In the genomic region with DNA sequence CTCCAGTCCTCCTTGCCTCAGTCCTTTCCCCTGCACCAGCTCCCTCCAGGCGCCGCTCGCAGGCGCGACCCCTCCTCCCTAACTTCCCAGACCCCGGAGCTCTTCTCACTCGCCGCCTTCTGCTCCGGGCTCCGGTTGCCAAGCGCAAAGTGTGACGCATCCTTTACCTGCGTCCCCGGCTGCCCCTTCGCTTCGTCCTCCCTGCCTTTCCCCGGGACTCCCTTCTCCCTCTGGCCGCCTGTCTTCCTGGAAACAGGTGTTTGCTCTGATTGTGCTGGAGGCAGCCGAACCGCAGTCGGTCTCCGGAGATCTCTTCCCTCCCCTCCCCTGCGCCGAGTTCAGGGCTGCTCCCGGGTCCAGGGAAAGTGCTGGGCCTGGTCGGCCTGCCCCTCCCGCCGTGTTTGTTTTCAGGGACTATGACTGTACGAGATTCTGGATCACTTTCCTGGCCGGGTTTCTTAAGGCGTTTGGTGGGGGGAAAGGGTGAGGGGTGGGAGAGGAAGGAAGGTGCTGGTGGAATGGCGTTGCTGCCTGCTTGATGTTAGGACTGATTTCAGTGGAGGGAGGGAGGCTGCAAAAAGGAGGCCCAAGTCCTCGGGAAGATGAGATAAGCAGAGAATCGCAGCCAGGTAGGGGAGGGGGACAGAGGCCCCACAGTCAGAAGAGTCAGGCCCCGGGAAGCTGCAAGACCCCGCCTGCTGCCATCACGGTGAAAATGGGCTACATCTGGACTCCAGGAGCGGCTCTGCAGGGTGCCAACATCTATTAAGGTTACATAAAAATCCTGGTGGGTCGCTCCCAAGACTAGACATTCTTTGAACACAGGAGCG, we compare ENCODE assay signal across 1 cellular context.
TF ChIP-seq lines count a peak whose summit lies in the region.

No MANE protein-coding gene starts in this region.

TF ChIP-seq in H1, 55 proteins besides CTCF, POLR2A, EP300 and RAD21:
- TF ChIP-seq, protein P1, sequence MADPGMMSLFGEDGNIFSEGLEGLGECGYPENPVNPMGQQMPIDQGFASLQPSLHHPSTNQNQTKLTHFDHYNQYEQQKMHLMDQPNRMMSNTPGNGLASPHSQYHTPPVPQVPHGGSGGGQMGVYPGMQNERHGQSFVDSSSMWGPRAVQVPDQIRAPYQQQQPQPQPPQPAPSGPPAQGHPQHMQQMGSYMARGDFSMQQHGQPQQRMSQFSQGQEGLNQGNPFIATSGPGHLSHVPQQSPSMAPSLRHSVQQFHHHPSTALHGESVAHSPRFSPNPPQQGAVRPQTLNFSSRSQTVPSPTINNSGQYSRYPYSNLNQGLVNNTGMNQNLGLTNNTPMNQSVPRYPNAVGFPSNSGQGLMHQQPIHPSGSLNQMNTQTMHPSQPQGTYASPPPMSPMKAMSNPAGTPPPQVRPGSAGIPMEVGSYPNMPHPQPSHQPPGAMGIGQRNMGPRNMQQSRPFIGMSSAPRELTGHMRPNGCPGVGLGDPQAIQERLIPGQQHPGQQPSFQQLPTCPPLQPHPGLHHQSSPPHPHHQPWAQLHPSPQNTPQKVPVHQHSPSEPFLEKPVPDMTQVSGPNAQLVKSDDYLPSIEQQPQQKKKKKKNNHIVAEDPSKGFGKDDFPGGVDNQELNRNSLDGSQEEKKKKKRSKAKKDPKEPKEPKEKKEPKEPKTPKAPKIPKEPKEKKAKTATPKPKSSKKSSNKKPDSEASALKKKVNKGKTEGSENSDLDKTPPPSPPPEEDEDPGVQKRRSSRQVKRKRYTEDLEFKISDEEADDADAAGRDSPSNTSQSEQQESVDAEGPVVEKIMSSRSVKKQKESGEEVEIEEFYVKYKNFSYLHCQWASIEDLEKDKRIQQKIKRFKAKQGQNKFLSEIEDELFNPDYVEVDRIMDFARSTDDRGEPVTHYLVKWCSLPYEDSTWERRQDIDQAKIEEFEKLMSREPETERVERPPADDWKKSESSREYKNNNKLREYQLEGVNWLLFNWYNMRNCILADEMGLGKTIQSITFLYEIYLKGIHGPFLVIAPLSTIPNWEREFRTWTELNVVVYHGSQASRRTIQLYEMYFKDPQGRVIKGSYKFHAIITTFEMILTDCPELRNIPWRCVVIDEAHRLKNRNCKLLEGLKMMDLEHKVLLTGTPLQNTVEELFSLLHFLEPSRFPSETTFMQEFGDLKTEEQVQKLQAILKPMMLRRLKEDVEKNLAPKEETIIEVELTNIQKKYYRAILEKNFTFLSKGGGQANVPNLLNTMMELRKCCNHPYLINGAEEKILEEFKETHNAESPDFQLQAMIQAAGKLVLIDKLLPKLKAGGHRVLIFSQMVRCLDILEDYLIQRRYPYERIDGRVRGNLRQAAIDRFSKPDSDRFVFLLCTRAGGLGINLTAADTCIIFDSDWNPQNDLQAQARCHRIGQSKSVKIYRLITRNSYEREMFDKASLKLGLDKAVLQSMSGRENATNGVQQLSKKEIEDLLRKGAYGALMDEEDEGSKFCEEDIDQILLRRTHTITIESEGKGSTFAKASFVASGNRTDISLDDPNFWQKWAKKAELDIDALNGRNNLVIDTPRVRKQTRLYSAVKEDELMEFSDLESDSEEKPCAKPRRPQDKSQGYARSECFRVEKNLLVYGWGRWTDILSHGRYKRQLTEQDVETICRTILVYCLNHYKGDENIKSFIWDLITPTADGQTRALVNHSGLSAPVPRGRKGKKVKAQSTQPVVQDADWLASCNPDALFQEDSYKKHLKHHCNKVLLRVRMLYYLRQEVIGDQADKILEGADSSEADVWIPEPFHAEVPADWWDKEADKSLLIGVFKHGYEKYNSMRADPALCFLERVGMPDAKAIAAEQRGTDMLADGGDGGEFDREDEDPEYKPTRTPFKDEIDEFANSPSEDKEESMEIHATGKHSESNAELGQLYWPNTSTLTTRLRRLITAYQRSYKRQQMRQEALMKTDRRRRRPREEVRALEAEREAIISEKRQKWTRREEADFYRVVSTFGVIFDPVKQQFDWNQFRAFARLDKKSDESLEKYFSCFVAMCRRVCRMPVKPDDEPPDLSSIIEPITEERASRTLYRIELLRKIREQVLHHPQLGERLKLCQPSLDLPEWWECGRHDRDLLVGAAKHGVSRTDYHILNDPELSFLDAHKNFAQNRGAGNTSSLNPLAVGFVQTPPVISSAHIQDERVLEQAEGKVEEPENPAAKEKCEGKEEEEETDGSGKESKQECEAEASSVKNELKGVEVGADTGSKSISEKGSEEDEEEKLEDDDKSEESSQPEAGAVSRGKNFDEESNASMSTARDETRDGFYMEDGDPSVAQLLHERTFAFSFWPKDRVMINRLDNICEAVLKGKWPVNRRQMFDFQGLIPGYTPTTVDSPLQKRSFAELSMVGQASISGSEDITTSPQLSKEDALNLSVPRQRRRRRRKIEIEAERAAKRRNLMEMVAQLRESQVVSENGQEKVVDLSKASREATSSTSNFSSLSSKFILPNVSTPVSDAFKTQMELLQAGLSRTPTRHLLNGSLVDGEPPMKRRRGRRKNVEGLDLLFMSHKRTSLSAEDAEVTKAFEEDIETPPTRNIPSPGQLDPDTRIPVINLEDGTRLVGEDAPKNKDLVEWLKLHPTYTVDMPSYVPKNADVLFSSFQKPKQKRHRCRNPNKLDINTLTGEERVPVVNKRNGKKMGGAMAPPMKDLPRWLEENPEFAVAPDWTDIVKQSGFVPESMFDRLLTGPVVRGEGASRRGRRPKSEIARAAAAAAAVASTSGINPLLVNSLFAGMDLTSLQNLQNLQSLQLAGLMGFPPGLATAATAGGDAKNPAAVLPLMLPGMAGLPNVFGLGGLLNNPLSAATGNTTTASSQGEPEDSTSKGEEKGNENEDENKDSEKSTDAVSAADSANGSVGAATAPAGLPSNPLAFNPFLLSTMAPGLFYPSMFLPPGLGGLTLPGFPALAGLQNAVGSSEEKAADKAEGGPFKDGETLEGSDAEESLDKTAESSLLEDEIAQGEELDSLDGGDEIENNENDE (IDR thresholded peaks at IDR 0.05; ENCODE audit: insufficient replicate concordance, low read length) = no peak
- TF ChIP-seq NRF1 (IDR thresholded peaks at IDR 0.05; ENCODE audit: low read depth, low read length) = no peak
- 0 out of 2 replicates have a peak, but pooled peaks have one; percentile 12 for TF ChIP-seq TBP (IDR thresholded peaks at IDR 0.05; ENCODE audit: low read depth, low read length)
- no peak for TF ChIP-seq EGR1 (IDR thresholded peaks at IDR 0.05; ENCODE audit: borderline replicate concordance, low read depth, low read length)
- no peak for TF ChIP-seq GTF2F1 (IDR thresholded peaks at IDR 0.05; ENCODE audit: borderline replicate concordance, low read depth, low read length)
- TF ChIP-seq JUN (IDR thresholded peaks at IDR 0.05; ENCODE audit: low read depth, low read length) = no peak
- TF ChIP-seq, protein P2, sequence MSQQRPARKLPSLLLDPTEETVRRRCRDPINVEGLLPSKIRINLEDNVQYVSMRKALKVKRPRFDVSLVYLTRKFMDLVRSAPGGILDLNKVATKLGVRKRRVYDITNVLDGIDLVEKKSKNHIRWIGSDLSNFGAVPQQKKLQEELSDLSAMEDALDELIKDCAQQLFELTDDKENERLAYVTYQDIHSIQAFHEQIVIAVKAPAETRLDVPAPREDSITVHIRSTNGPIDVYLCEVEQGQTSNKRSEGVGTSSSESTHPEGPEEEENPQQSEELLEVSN (IDR thresholded peaks at IDR 0.05) = no peak
- no peak for TF ChIP-seq SRF (IDR thresholded peaks at IDR 0.05; ENCODE audit: low read depth, low read length)
- TF ChIP-seq SP1 (IDR thresholded peaks at IDR 0.05; ENCODE audit: low read depth, low read length) = no peak
- peak; percentile 93 for TF ChIP-seq ASH2L (IDR thresholded peaks at IDR 0.05; ENCODE audit: low read length)
- no peak for TF ChIP-seq ZNF274 (IDR thresholded peaks at IDR 0.05; ENCODE audit: borderline replicate concordance, extremely low read depth, low read length)
- 0 out of 2 replicates have a peak, but pooled peaks have one; percentile 22 for TF ChIP-seq RBBP5 (IDR thresholded peaks at IDR 0.05; ENCODE audit: borderline replicate concordance, low read depth, low read length)
- no peak for TF ChIP-seq KDM1A (IDR thresholded peaks at IDR 0.05; ENCODE audit: borderline replicate concordance, low read length)
- no peak for TF ChIP-seq BACH1 (IDR thresholded peaks at IDR 0.05; ENCODE audit: low read length)
- TF ChIP-seq TCF12 (IDR thresholded peaks at IDR 0.05; ENCODE audit: low read depth, low read length) = no peak
- no peak; the same call in 1 of the 2 replicates for TF ChIP-seq PHF8 (conservative IDR thresholded peaks at IDR 0.05; ENCODE audit: low read depth, low read length)
- no peak for TF ChIP-seq RNF2 (IDR thresholded peaks at IDR 0.05; ENCODE audit: borderline replicate concordance, low read depth, low read length, missing control alignments, poor library complexity, severe bottlenecking)
- TF ChIP-seq SAP30 (IDR thresholded peaks at IDR 0.05; ENCODE audit: insufficient read depth, insufficient replicate concordance, low read length) = peak; percentile 81
- TF ChIP-seq MAFK (IDR thresholded peaks at IDR 0.05; ENCODE audit: low read depth, low read length) = no peak
- TF ChIP-seq SIN3A (conservative IDR thresholded peaks at IDR 0.05 in 1 of 2, IDR thresholded peaks at IDR 0.05 in 1 of 2; ENCODE audit: low read depth in 1 of 2, low read length in 2 of 2) = peak in 1 of 2 experiments; percentile 49; a peak in 2 of 4 replicates
- TF ChIP-seq POLR2AphosphoS5 (IDR thresholded peaks at IDR 0.05; ENCODE audit: low read depth, low read length) = no peak; the same call in 1 of the 2 replicates
- no peak for TF ChIP-seq BRCA1 (IDR thresholded peaks at IDR 0.05; ENCODE audit: low read depth, low read length)
- TF ChIP-seq SP2 (IDR thresholded peaks at IDR 0.05; ENCODE audit: low read length) = no peak
- TF ChIP-seq GABPA (IDR thresholded peaks at IDR 0.05; ENCODE audit: borderline replicate concordance, insufficient read depth, low read length) = 0 out of 2 replicates have a peak, but pooled peaks have one; percentile 1
- TF ChIP-seq KDM4A (IDR thresholded peaks at IDR 0.05; ENCODE audit: low read depth, low read length, severe bottlenecking) = peak; percentile 97
- no peak for TF ChIP-seq CEBPB (IDR thresholded peaks at IDR 0.05; ENCODE audit: low read depth, low read length)
- no peak for TF ChIP-seq SP4 (IDR thresholded peaks at IDR 0.05; ENCODE audit: low read length)
- TF ChIP-seq SUZ12 (IDR thresholded peaks at IDR 0.05; ENCODE audit: low read length) = no peak
- no peak for TF ChIP-seq KDM5A (IDR thresholded peaks at IDR 0.05; ENCODE audit: low read length)
- TF ChIP-seq RFX5 (IDR thresholded peaks at IDR 0.05; ENCODE audit: borderline replicate concordance, low read depth, low read length) = no peak
- TF ChIP-seq, protein P3, sequence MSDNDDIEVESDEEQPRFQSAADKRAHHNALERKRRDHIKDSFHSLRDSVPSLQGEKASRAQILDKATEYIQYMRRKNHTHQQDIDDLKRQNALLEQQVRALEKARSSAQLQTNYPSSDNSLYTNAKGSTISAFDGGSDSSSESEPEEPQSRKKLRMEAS (IDR thresholded peaks at IDR 0.05) = no peak
- no peak for TF ChIP-seq HDAC6 (IDR thresholded peaks at IDR 0.05; ENCODE audit: low read depth, low read length)
- TF ChIP-seq CBX5 (IDR thresholded peaks at IDR 0.05; ENCODE audit: low read depth, low read length) = no peak
- no peak for TF ChIP-seq RXRA (IDR thresholded peaks at IDR 0.05; ENCODE audit: insufficient read depth, low read depth, low read length)
- TF ChIP-seq, protein P4, sequence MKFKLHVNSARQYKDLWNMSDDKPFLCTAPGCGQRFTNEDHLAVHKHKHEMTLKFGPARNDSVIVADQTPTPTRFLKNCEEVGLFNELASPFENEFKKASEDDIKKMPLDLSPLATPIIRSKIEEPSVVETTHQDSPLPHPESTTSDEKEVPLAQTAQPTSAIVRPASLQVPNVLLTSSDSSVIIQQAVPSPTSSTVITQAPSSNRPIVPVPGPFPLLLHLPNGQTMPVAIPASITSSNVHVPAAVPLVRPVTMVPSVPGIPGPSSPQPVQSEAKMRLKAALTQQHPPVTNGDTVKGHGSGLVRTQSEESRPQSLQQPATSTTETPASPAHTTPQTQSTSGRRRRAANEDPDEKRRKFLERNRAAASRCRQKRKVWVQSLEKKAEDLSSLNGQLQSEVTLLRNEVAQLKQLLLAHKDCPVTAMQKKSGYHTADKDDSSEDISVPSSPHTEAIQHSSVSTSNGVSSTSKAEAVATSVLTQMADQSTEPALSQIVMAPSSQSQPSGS (IDR thresholded peaks at IDR 0.05; ENCODE audit: low read length) = no peak
